Comparison of ENCODE assay signal across 13 cellular contexts in genomic region chr20:58014628-58015315, GRCh38.
DNase-seq lines count a peak whose midpoint lies in the region; ATAC-seq and TF ChIP-seq lines count a peak whose summit lies in the region.
"Had no signal": no experiment of that assay in that cellular context is flagged by ENCODE, and none has a peak within 500 bp of the region (broad histone marks: within the 10 kb centered on the region; RNA-seq: fewer than 3 reads in every experiment).

No MANE protein-coding gene starts in this region.

- H3K4me1 ChIP-seq in neuronal stem cell (ENCODE audit: control insufficient read depth in 2 of 2, insufficient read depth in 1 of 2, low read depth in 1 of 2, low read length in 2 of 2), result peaks cover 0 to 1% of the 10 kb centered on the region in 2 donors

- H3K4ac ChIP-seq in neuronal stem cell (ENCODE audit: low read length), result no peak overlapping the region

- H3K79me1 ChIP-seq in neuronal stem cell (ENCODE audit: low read depth, low read length), result no peaks in the 10 kb centered on the region

- no peaks in the 10 kb centered on the region for H3K36me3 Mint-ChIP-seq in chondrocyte (ENCODE audit: low read depth)

- H2AK5ac ChIP-seq in neuronal stem cell (ENCODE audit: low read depth, low read length), result no peak overlapping the region

- H3K27ac Mint-ChIP-seq in chondrocyte (ENCODE audit: unreplicated experiment), result no peak overlapping the region
- H3K27ac Mint-ChIP-seq: T-helper 1 cell treated with Interleukin-12 subunit alpha and Interleukin-12 subunit beta and Interleukin-4 antibody, amounts not matched to agents 30 μg/mL and 1 μg/mL, for 36 hours had no signal

- H3K9me3 Mint-ChIP-seq in chondrocyte (ENCODE audit: low read depth), result peaks cover 2% of the 10 kb centered on the region
- H3K9me3 Mint-ChIP-seq: T-helper 1 cell treated with Interleukin-12 subunit alpha and Interleukin-12 subunit beta and Interleukin-4 antibody, amounts not matched to agents 30 μg/mL and 1 μg/mL, for 36 hours had no signal

- H4K91ac ChIP-seq in neuronal stem cell (ENCODE audit: low read depth, low read length, poor library complexity), result no peak overlapping the region

- H2BK5ac ChIP-seq in neuronal stem cell (ENCODE audit: low read length), result no peak overlapping the region

- no CpG with 5 or more reads among the region's 5 CpGs for WGBS in neuronal stem cell (ENCODE audit: extremely low coverage in 2 of 2, insufficient read length in 2 of 2, insufficient replicate concordance in 1 of 2), 2 donors

- H3K36me3 ChIP-seq in neuronal stem cell (replicated peaks in 1 of 2; ENCODE audit: control insufficient read depth in 2 of 2, insufficient read depth in 2 of 2, low read length in 2 of 2), result no peaks in the 10 kb centered on the region

- H3K4me1 Mint-ChIP-seq in chondrocyte (ENCODE audit: low read depth), result peaks cover 37% of the 10 kb centered on the region

- H2AFZ ChIP-seq in neuronal stem cell (ENCODE audit: low read length), result no peak overlapping the region

- ATAC-seq in GM19397 (IDR thresholded peaks at IDR 0.05; ENCODE audit: unreplicated experiment), result no peak

- no peak overlapping the region for H3K27ac ChIP-seq in neuronal stem cell (replicated peaks; ENCODE audit: low read length)

- DNase-seq in activated T-cell treated with anti-CD3 and anti-CD28 coated beads for 4 hours, result peak; percentile 2
- DNase-seq in activated T-cell treated with anti-CD3 and anti-CD28 coated beads, Interleukin-2, amount 50 U/mL, for 48 hours, result no peak
- peak; percentile 5 for DNase-seq in MV-4-11 (lab: John Stamatoyannopoulos, UW)
- peak; percentile 61 for DNase-seq in astrocyte of the hippocampus (ENCODE audit: low read depth, low spot score)
- no peak for DNase-seq in neuronal stem cell (ENCODE audit: low spot score)
- no peak for DNase-seq in chondrocyte (ENCODE audit: low spot score)
- no peak for DNase-seq in NCI-H526 (lab: John Stamatoyannopoulos, UW)
- DNase-seq: KBM-7; NCI-H2029 treated with DMSO at 0.1 percent for 48 hours; NK-92 treated with Interleukin-12 subunit alpha and Interleukin-12 subunit beta, amount 100 ng/mL, for 24 hours; stimulated activated CD4-positive, alpha-beta T cell treated with anti-CD3 and anti-CD28 coated beads, Interleukin-15, amount 100 ng/mL, for 24 hours had no signal

- no peak for TF ChIP-seq CTCF in chondrocyte (IDR thresholded peaks at IDR 0.05)

- no peak overlapping the region for H4K8ac ChIP-seq in neuronal stem cell (ENCODE audit: low read depth, low read length)

- peak overlapping the region; percentile 39 for H3K14ac ChIP-seq in neuronal stem cell (ENCODE audit: low read length)

- no peak overlapping the region for H3K4me2 ChIP-seq in neuronal stem cell (ENCODE audit: insufficient read depth, low read length, poor library complexity, severe bottlenecking)

- no peaks in the 10 kb centered on the region for H3K9me3 ChIP-seq in neuronal stem cell (replicated peaks in 1 of 2; ENCODE audit: control insufficient read depth in 2 of 2, insufficient read depth in 1 of 2, low read depth in 1 of 2, low read length in 2 of 2)

- no peak overlapping the region for H3K9ac ChIP-seq in neuronal stem cell (ENCODE audit: low read depth, low read length, poor library complexity)

- H2BK15ac ChIP-seq in neuronal stem cell (ENCODE audit: low read length), result no peak overlapping the region

- no peak overlapping the region for H3K4me3 Mint-ChIP-seq in chondrocyte (ENCODE audit: unreplicated experiment)
- H3K4me3 Mint-ChIP-seq: T-helper 1 cell treated with Interleukin-12 subunit alpha and Interleukin-12 subunit beta and Interleukin-4 antibody, amounts not matched to agents 30 μg/mL and 1 μg/mL, for 36 hours had no signal

- H3K27me3 Mint-ChIP-seq in chondrocyte (ENCODE audit: low read depth), result no peaks in the 10 kb centered on the region

- H3K23ac ChIP-seq in neuronal stem cell (ENCODE audit: low read depth, low read length, poor library complexity), result no peak overlapping the region

- no peak overlapping the region for H2BK12ac ChIP-seq in neuronal stem cell (ENCODE audit: low read length)

- H3K18ac ChIP-seq in neuronal stem cell (ENCODE audit: low read length), result no peak overlapping the region

- no peak overlapping the region for H3K4me3 ChIP-seq in neuronal stem cell (ENCODE audit: low read length in 2 of 2)

- H2BK120ac ChIP-seq in neuronal stem cell (ENCODE audit: low read depth, low read length), result no peak overlapping the region

- peaks cover 0 to 1% (median 0%) of the 10 kb centered on the region in 3 experiments for H3K27me3 ChIP-seq in neuronal stem cell (ENCODE audit: control insufficient read depth in 3 of 3, insufficient read depth in 3 of 3, low read depth in 1 of 3, low read length in 3 of 3)

Comparison
In these comparisons a context has a peak if more than half of its experiments do, and no peak if none do; other contexts are left out.
1. DNase-seq: peak in activated T-cell treated with anti-CD3 and anti-CD28 coated beads for 4 hours (single experiment), MV-4-11 (single experiment) and astrocyte of the hippocampus (single experiment); none in activated T-cell treated with anti-CD3 and anti-CD28 coated beads, Interleukin-2, amount 50 U/mL, for 48 hours (0 of 2), neuronal stem cell (single experiment), chondrocyte (single experiment) and NCI-H526 (0 of 2).